ENCODE assay signal across 23 cellular contexts in the genomic region with DNA sequence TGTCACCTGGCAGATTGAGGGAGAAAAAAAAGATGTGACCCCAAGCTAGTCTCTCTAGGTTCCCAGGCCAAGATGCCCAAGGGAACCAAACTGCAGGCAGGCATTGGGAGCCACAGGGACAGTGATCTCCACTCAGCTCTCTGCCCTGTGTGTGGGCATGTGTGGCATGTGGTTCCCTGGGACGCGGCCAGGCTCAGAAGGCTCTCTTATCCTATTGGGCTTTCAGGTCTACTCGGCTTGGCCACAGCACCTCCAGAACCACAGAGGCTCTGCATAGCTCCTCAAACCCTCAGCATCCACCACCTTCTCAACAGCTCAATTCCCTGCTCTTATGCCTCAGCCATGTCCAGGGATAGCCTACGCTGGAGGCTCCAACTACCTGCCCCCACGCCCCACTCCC. TPM values are rescaled to one million over a fixed set of nuclear protein-coding genes. Genes with fewer than 3 reads are reported as not detected.
DNase-seq lines count a peak whose midpoint lies in the region; ATAC-seq, FAIRE-seq and TF ChIP-seq lines count a peak whose summit lies in the region.
"Had no signal": no experiment of that assay in that cellular context is flagged by ENCODE, and none has a peak within 500 bp of the region (broad histone marks: within the 10 kb centered on the region; RNA-seq: fewer than 3 reads in every experiment).

No MANE protein-coding gene starts in this region.

- peak overlapping the region; percentile 69; the same call in 1 of the 2 replicates for H3K4me2 ChIP-seq in BLaER1
- H3K4me2 ChIP-seq in trophoblast cell (ENCODE audit: low read length) = no peak overlapping the region
- H3K4me2 ChIP-seq: KMS-11 had no signal

- FAIRE-seq in bronchial epithelial cell (lab: Jason Lieb, UNC) = peak; percentile 73
- no peak for FAIRE-seq in H54 (lab: Jason Lieb, UNC)

- intact Hi-C loops in heart right ventricle (cut with DNase I) = no loop called here

- H2BK5ac ChIP-seq in trophoblast cell (ENCODE audit: low read depth, low read length, poor library complexity) = no peak overlapping the region

- no peaks in the 10 kb centered on the region for H3K9me3 ChIP-seq in BLaER1
- H3K9me3 ChIP-seq in heart right ventricle = no peaks in the 10 kb centered on the region
- no peaks in the 10 kb centered on the region for H3K9me3 ChIP-seq in trophoblast cell (ENCODE audit: insufficient read depth, low read depth, low read length)
- H3K9me3 ChIP-seq: Peyer's patch had no signal

- H2AK5ac ChIP-seq in trophoblast cell (ENCODE audit: low read length) = no peak overlapping the region

- H2AFZ ChIP-seq in trophoblast cell (ENCODE audit: insufficient read depth, low read length, poor library complexity) = no peak overlapping the region

- H4K8ac ChIP-seq in trophoblast cell (ENCODE audit: low read depth, low read length) = no peak overlapping the region

- H3K79me1 ChIP-seq in trophoblast cell (ENCODE audit: low read length) = no peaks in the 10 kb centered on the region

- H3K4me3 ChIP-seq in BLaER1 = no peak overlapping the region
- H3K4me3 ChIP-seq in bronchial epithelial cell (ENCODE audit: low read depth, low read length) = no peak overlapping the region
- no peak overlapping the region for H3K4me3 ChIP-seq in heart right ventricle
- H3K4me3 ChIP-seq in trophoblast cell (ENCODE audit: low read depth, low read length) = peak overlapping the region; percentile 18
- H3K4me3 ChIP-seq: Peyer's patch had no signal

- H4K91ac ChIP-seq in trophoblast cell (ENCODE audit: low read depth, low read length) = no peak overlapping the region

- H3K4ac ChIP-seq in trophoblast cell (ENCODE audit: low read depth, low read length) = no peak overlapping the region

- H3K27ac ChIP-seq in BLaER1 (peak overlapping the region; percentile 83), heart right ventricle (no peak overlapping the region), trophoblast cell (ENCODE audit: low read depth, low read length) (no peak overlapping the region)
- H3K27ac ChIP-seq: C4-2B, KMS-11, Peyer's patch had no signal

- no peaks in the 10 kb centered on the region for H3K27me3 ChIP-seq in BLaER1
- H3K27me3 ChIP-seq in bronchial epithelial cell (ENCODE audit: control insufficient read depth, insufficient read depth, low read length) = no peaks in the 10 kb centered on the region
- no peaks in the 10 kb centered on the region for H3K27me3 ChIP-seq in heart right ventricle
- no peaks in the 10 kb centered on the region for H3K27me3 ChIP-seq in trophoblast cell (ENCODE audit: insufficient read depth, low read length)
- H3K27me3 ChIP-seq: Peyer's patch had no signal

- TF ChIP-seq POLR2A in H54 (IDR thresholded peaks at IDR 0.05; ENCODE audit: low read depth, low read length) = no peak

- H4K12ac ChIP-seq in trophoblast cell (ENCODE audit: low read depth, low read length) = peak overlapping the region; percentile 20

- no peak overlapping the region for H3K14ac ChIP-seq in trophoblast cell (ENCODE audit: low read length)

- peak; percentile 50 to 79 (median 68) for ATAC-seq in heart right ventricle
- no peak for ATAC-seq in HG03521 (IDR thresholded peaks at IDR 0.05; ENCODE audit: unreplicated experiment)
- ATAC-seq: HCT116 had no signal

- H3K9ac ChIP-seq in BLaER1 = 0 out of 2 replicates have a peak overlapping the region, but pooled peaks have one; percentile 8
- H3K9ac ChIP-seq in trophoblast cell (ENCODE audit: low read length) = no peak overlapping the region
- H3K9ac ChIP-seq: KMS-11 had no signal

- H3K23ac ChIP-seq in trophoblast cell (ENCODE audit: low read length) = no peak overlapping the region

- no peak for TF ChIP-seq CTCF in bronchial epithelial cell (IDR thresholded peaks at IDR 0.05; ENCODE audit: insufficient read depth, low read length, severe bottlenecking)
- TF ChIP-seq CTCF in heart right ventricle (IDR thresholded peaks at IDR 0.05) = no peak

- WGBS in heart right ventricle, 2 donors = 68 to 77% methylated on average over 5 of the region's 5 CpGs
- no CpG with 5 or more reads among the region's 5 CpGs for WGBS in trophoblast cell (ENCODE audit: extremely low coverage, insufficient coverage, insufficient read length)

- H3K79me2 ChIP-seq in trophoblast cell (ENCODE audit: control insufficient read depth, insufficient read depth, low read length, poor library complexity) = no peaks in the 10 kb centered on the region

- H3K36me3 ChIP-seq in BLaER1 (peaks cover 82% of the 10 kb centered on the region), bronchial epithelial cell (ENCODE audit: control insufficient read depth, insufficient read depth, low read length) (peaks cover 4% of the 10 kb centered on the region), heart right ventricle (peaks cover 0 to 14% (median 0%) of the 10 kb centered on the region in 9 donors), trophoblast cell (ENCODE audit: control insufficient read depth in 1 of 2, insufficient read depth in 2 of 2, low read length in 2 of 2) (peaks cover 36 to 52% of the 10 kb centered on the region in 2 experiments)
- H3K36me3 ChIP-seq: Peyer's patch had no signal

- no peak overlapping the region for H2BK120ac ChIP-seq in trophoblast cell (ENCODE audit: insufficient read depth, low read length, poor library complexity)

- no peak overlapping the region for H2BK12ac ChIP-seq in trophoblast cell (ENCODE audit: low read length)

- no peaks in the 10 kb centered on the region for H4K20me1 ChIP-seq in BLaER1

- H3K18ac ChIP-seq in trophoblast cell (ENCODE audit: low read length) = no peak overlapping the region

- peaks cover 59% of the 10 kb centered on the region for H3K4me1 ChIP-seq in BLaER1
- peaks cover 0 to 7% (median 0%) of the 10 kb centered on the region in 9 donors for H3K4me1 ChIP-seq in heart right ventricle
- peaks cover 5 to 8% of the 10 kb centered on the region in 2 experiments for H3K4me1 ChIP-seq in trophoblast cell (ENCODE audit: control insufficient read depth in 1 of 2, insufficient read depth in 2 of 2, low read length in 2 of 2)
- H3K4me1 ChIP-seq: Peyer's patch had no signal

- DNase-seq in bronchial epithelial cell (ENCODE audit: low read depth) (no peak), heart right ventricle (peak; percentile 37 to 42), trophoblast cell (no peak), NCI-H446 (lab: John Stamatoyannopoulos, UW) (no peak), H54 (ENCODE audit: insufficient read length, low spot score) (no peak)
- DNase-seq: 8988T; CD8-positive, alpha-beta memory T cell; GDM1; GOT3; IMR-90; NCI-H1105; NCI-H2029 treated with DMSO at 0.1 percent for 48 hours; NCI-H226; NCI-H524; NCI-H774; Peyer's patch had no signal

RNA-seq across cellular contexts. Expression of gene IQGAP3, which starts 22.0 kb away (rescaled TPM):
- total RNA-seq in bronchial epithelial cell (0.53 and 1.7 TPM in 2 replicates), heart right ventricle (1 to 10 TPM in 3 of 10 donors, under 1 TPM in 7; 0.07 to 3.8 (median 0.39) TPM)
- under 1 TPM; 0.09 to 0.22 TPM for polyA plus RNA-seq in heart right ventricle
- 14.7 and 15.2 TPM in 2 replicates for polyA plus RNA-seq in trophoblast cell (2013)
- polyA plus RNA-seq: CD8-positive, alpha-beta memory T cell had no signal

RNA-seq across cellular contexts. Expression of gene TTC24, which starts 29.2 kb away (rescaled TPM):
- total RNA-seq in bronchial epithelial cell = not detected in 2 replicates
- total RNA-seq in heart right ventricle = under 1 TPM in 1 of 10 donors, not detected in 9; 0.21 TPM
- polyA plus RNA-seq in heart right ventricle = under 1 TPM in 1 of 2 donors, not detected in 1; 0.03 TPM
- not detected in 2 replicates for polyA plus RNA-seq in trophoblast cell (2013)
- total RNA-seq: Daoy, IMR-90, Peyer's patch, SK-MEL-5 had no signal
- polyA plus RNA-seq: IMR-90 had no signal

RNA-seq across cellular contexts. Expression of gene NAXE, which starts 41.2 kb away (rescaled TPM):
- total RNA-seq in bronchial epithelial cell (142 and 154 TPM in 2 replicates), heart right ventricle (100 to 1,000 TPM in 9 of 10 donors, 10 to 100 TPM in 1; 93.1 to 134 (median 112) TPM)
- 100 to 1,000 TPM in 1 of 2 donors, 10 to 100 TPM in 1; 59.8 to 103 TPM for polyA plus RNA-seq in heart right ventricle
- polyA plus RNA-seq in trophoblast cell (2013) = 46.9 and 47.2 TPM in 2 replicates

RNA-seq across cellular contexts. Expression of gene MEF2D, which starts 49.8 kb away (rescaled TPM):
- total RNA-seq in bronchial epithelial cell (1.3 and 4.9 TPM in 2 replicates), heart right ventricle (100 to 1,000 TPM in 4 of 10 donors, 10 to 100 TPM in 6; 81.1 to 127 (median 96.5) TPM)
- polyA plus RNA-seq in heart right ventricle = 10 to 100 TPM; 31.6 to 37.7 TPM
- polyA plus RNA-seq in trophoblast cell (2013) = 10.5 and 10.7 TPM in 2 replicates

RNA-seq across cellular contexts. Expression of gene GPATCH4, which starts 50.9 kb away (rescaled TPM):
- total RNA-seq in bronchial epithelial cell (15.9 and 29.2 TPM in 2 replicates), heart right ventricle (10 to 100 TPM in 9 of 10 donors, 1 to 10 TPM in 1; 9.3 to 25.4 (median 13.3) TPM)
- 10 to 100 TPM; 24.1 to 34.5 TPM for polyA plus RNA-seq in heart right ventricle
- polyA plus RNA-seq in trophoblast cell (2013) = 16.5 and 16.8 TPM in 2 replicates

Comparison
In these comparisons a context has a peak if more than half of its experiments do, and no peak if none do; other contexts are left out.
1. DNase-seq: peak in heart right ventricle (2 of 2); none in bronchial epithelial cell (single experiment), trophoblast cell (0 of 2), NCI-H446 (0 of 2) and H54 (single experiment).